Comparison of ENCODE assay signal across 15 cellular contexts in the genomic region with DNA sequence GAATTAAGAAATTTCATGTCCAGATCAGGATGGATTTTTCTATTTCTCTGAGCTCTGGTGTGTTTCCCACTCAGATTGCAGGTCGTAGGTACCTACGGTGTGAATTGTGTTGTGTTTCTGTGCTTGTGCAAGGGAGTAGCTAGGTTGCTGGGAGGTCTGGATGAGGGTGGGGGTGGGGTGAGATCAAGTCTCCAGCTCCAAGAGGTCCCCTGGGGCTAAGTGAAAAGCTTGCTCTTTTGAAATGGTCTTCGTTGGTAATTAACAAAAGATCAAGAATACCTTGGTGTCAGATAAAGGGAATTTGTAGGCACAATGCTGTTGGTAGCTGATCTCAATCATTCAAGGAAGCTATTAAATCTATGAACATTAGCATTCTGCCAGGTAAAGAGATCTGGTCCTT. TPM values are rescaled to one million over a fixed set of nuclear protein-coding genes. Genes with fewer than 3 reads are reported as not detected.
DNase-seq lines count a peak whose midpoint lies in the region; ATAC-seq and TF ChIP-seq lines count a peak whose summit lies in the region.
"Had no signal": no experiment of that assay in that cellular context is flagged by ENCODE, and none has a peak within 500 bp of the region (broad histone marks: within the 10 kb centered on the region; RNA-seq: fewer than 3 reads in every experiment).

No MANE protein-coding gene starts in this region.

- H3K79me2 ChIP-seq in Karpas-422 (ENCODE audit: low read length) = peaks cover 100% of the 10 kb centered on the region

- H3K36me3 ChIP-seq in Karpas-422 (ENCODE audit: insufficient read depth, low read length) (peaks cover 28% of the 10 kb centered on the region), endodermal cell (ENCODE audit: control insufficient read depth, insufficient read depth, low read length) (no peaks in the 10 kb centered on the region), ovary (no peaks in the 10 kb centered on the region)

- no peaks in the 10 kb centered on the region for H3K9me3 Mint-ChIP-seq in endodermal cell
- H3K9me3 Mint-ChIP-seq in neural crest cell = no peaks in the 10 kb centered on the region
- H3K9me3 Mint-ChIP-seq: activated naive CD4-positive, alpha-beta T cell treated with anti-CD3 and anti-CD28 coated beads, Interleukin-2, amount 50 U/mL, for 72 hours; CD4-positive, alpha-beta T cell; natural killer cell; stimulated activated naive CD8-positive, alpha-beta T cell treated with anti-CD3 and anti-CD28 coated beads, Interleukin-15, amount 100 ng/mL, for 72 hours had no signal

- DNase-seq in DMS153 (lab: John Stamatoyannopoulos, UW) (peak; percentile 3), DMS153 treated with DMSO at 0.1 percent for 48 hours (lab: John Stamatoyannopoulos, UW; ENCODE audit: unreplicated experiment) (no peak), Karpas-422 (no peak), endodermal cell (peak; percentile 80), neural crest cell (ENCODE audit: low read depth, low spot score) (no peak), ovary (no peak)
- DNase-seq: CD4-positive, alpha-beta T cell; EL; left colon; natural killer cell; stimulated activated naive CD8-positive, alpha-beta T cell treated with anti-CD3 and anti-CD28 coated beads, Interleukin-15, amount 100 ng/mL, for 72 hours had no signal

- ATAC-seq in GM21737 (IDR thresholded peaks at IDR 0.05; ENCODE audit: unreplicated experiment) (no peak), HG03469 (IDR thresholded peaks at IDR 0.05; ENCODE audit: unreplicated experiment) (no peak)
- ATAC-seq: natural killer cell; stimulated activated naive CD8-positive, alpha-beta T cell treated with anti-CD3 and anti-CD28 coated beads, Interleukin-15, amount 100 ng/mL, for 72 hours had no signal

- TF ChIP-seq CTCF in endodermal cell (conservative IDR thresholded peaks at IDR 0.05) (no peak), neural crest cell (conservative IDR thresholded peaks at IDR 0.05) (no peak), ovary (IDR thresholded peaks at IDR 0.05) (no peak)

- peaks cover 10% of the 10 kb centered on the region for H4K20me1 ChIP-seq in Karpas-422 (ENCODE audit: insufficient read depth, low read depth, low read length)

- TF ChIP-seq POLR2A in ovary (IDR thresholded peaks at IDR 0.05) = no peak

- H3K4me3 Mint-ChIP-seq in endodermal cell (peak overlapping the region; percentile 68), neural crest cell (peak overlapping the region; percentile 72)
- H3K4me3 Mint-ChIP-seq: CD4-positive, alpha-beta T cell; natural killer cell had no signal

- no peak overlapping the region for H3K4me2 ChIP-seq in Karpas-422 (ENCODE audit: low read depth, low read length, poor library complexity, severe bottlenecking)
- H3K4me2 ChIP-seq: KMS-11 had no signal

- H3K9me2 ChIP-seq in Karpas-422 (replicated peaks; ENCODE audit: insufficient read depth, low read length) = no peaks in the 10 kb centered on the region

- H3K27me3 ChIP-seq in Karpas-422 (ENCODE audit: low read length) (no peaks in the 10 kb centered on the region), endodermal cell (ENCODE audit: control insufficient read depth, insufficient read depth, low read length, poor library complexity, severe bottlenecking) (peaks cover 14% of the 10 kb centered on the region), ovary (no peaks in the 10 kb centered on the region)

- H3K4me1 Mint-ChIP-seq in endodermal cell (peaks cover 31% of the 10 kb centered on the region), neural crest cell (peaks cover 80% of the 10 kb centered on the region)

- H3K27me3 Mint-ChIP-seq in endodermal cell (ENCODE audit: insufficient read depth) (peaks cover 39% of the 10 kb centered on the region), neural crest cell (ENCODE audit: low read depth) (no peaks in the 10 kb centered on the region)

- no peak overlapping the region for H3K4me3 ChIP-seq in Karpas-422 (ENCODE audit: low read length)
- peak overlapping the region; percentile 81 for H3K4me3 ChIP-seq in endodermal cell (ENCODE audit: low read length)
- H3K4me3 ChIP-seq in ovary = no peak overlapping the region

- intact Hi-C loops in ovary (cut with DNase I) = no loop called here

- H3K9me3 ChIP-seq in Karpas-422 (ENCODE audit: low read length) (no peaks in the 10 kb centered on the region), endodermal cell (ENCODE audit: control insufficient read depth, low read length) (no peaks in the 10 kb centered on the region), ovary (no peaks in the 10 kb centered on the region)

- H3K27ac Mint-ChIP-seq in endodermal cell (peak overlapping the region; percentile 52), neural crest cell (ENCODE audit: unreplicated experiment) (peak overlapping the region; percentile 90)
- H3K27ac Mint-ChIP-seq: activated naive CD4-positive, alpha-beta T cell treated with anti-CD3 and anti-CD28 coated beads, Interleukin-2, amount 50 U/mL, for 72 hours; CD4-positive, alpha-beta T cell; natural killer cell; stimulated activated naive CD8-positive, alpha-beta T cell treated with anti-CD3 and anti-CD28 coated beads, Interleukin-15, amount 100 ng/mL, for 72 hours had no signal

- peaks cover 46% of the 10 kb centered on the region for H3K4me1 ChIP-seq in Karpas-422 (ENCODE audit: low read length)
- peaks cover 12% of the 10 kb centered on the region for H3K4me1 ChIP-seq in endodermal cell (ENCODE audit: control insufficient read depth, insufficient read depth, low read length)
- peaks cover 3% of the 10 kb centered on the region for H3K4me1 ChIP-seq in ovary (ENCODE audit: insufficient read depth)

- 8 to 17% methylated on average over 3 of the region's 3 CpGs for WGBS in endodermal cell (ENCODE audit: insufficient coverage in 1 of 2, insufficient read length in 1 of 2), 2 experiments
- WGBS in ovary, 3 donors = 51 to 54% (median 53%) methylated on average over 3 of the region's 3 CpGs

- H2AFZ ChIP-seq in Karpas-422 (ENCODE audit: low read length) = no peak overlapping the region

- H3K9ac ChIP-seq in Karpas-422 (ENCODE audit: low read length) (no peak overlapping the region), endodermal cell (ENCODE audit: extremely low read depth, low read length, poor library complexity, severe bottlenecking) (peak overlapping the region; percentile 21)
- H3K9ac ChIP-seq: KMS-11 had no signal

- H3K36me3 Mint-ChIP-seq in endodermal cell (ENCODE audit: low read depth) (peaks cover 11% of the 10 kb centered on the region), neural crest cell (ENCODE audit: low read depth) (peaks cover 38% of the 10 kb centered on the region)
- H3K36me3 Mint-ChIP-seq: natural killer cell had no signal

- H3K27ac ChIP-seq in Karpas-422 (ENCODE audit: low read length) = peak overlapping the region; percentile 34; the same call in 1 of the 2 replicates
- H3K27ac ChIP-seq in endodermal cell (ENCODE audit: low read depth, low read length) = peak overlapping the region; percentile 5
- no peak overlapping the region for H3K27ac ChIP-seq in ovary
- H3K27ac ChIP-seq: KMS-11 had no signal

- no peak for TF ChIP-seq EP300 in ovary (IDR thresholded peaks at IDR 0.05)

RNA-seq across cellular contexts. Expression of gene PCDHGC4, which starts 1.0 kb away (rescaled TPM):
- total RNA-seq in Karpas-422 (2014; rRNA removed; shearing (Covaris generic); ENCODE audit: low replicate concordance) = 7.0 and 11.8 TPM in 2 replicates
- total RNA-seq in endodermal cell = 1 to 10 TPM; 2.6 to 3.0 TPM
- 22.9 TPM for polyA plus RNA-seq in endodermal cell (2013, experiment 1 of 2)
- polyA plus RNA-seq in endodermal cell (2013, experiment 2 of 2) = 22.7 TPM
- 14.8 and 15.9 TPM in 2 replicates for total RNA-seq in neural crest cell
- 1 to 10 TPM; 1.0 to 4.5 (median 2.4) TPM for total RNA-seq in ovary
- under 1 TPM; 0.22 to 0.32 TPM for polyA plus RNA-seq in ovary
- total RNA-seq: activated naive CD4-positive, alpha-beta T cell treated with anti-CD3 and anti-CD28 coated beads, Interleukin-2, amount 50 U/mL, for 72 hours; CD4-positive, alpha-beta T cell had no signal

RNA-seq across cellular contexts. Expression of gene PCDHGC5, which starts 5.0 kb away (rescaled TPM):
- 5.1 and 5.8 TPM in 2 replicates for total RNA-seq in Karpas-422 (2014; rRNA removed; shearing (Covaris generic); ENCODE audit: low replicate concordance)
- total RNA-seq in endodermal cell = 1 to 10 TPM in 1 of 2 donors, under 1 TPM in 1; 0.71 to 1.8 TPM
- polyA plus RNA-seq in endodermal cell (2013, experiment 1 of 2) = 1.7 TPM
- 1.9 TPM for polyA plus RNA-seq in endodermal cell (2013, experiment 2 of 2)
- 2.2 and 3.0 TPM in 2 replicates for total RNA-seq in neural crest cell
- 1 to 10 TPM; 1.4 to 3.5 (median 2.0) TPM for total RNA-seq in ovary
- under 1 TPM; 0.19 to 0.48 TPM for polyA plus RNA-seq in ovary
- total RNA-seq: activated naive CD4-positive, alpha-beta T cell treated with anti-CD3 and anti-CD28 coated beads, Interleukin-2, amount 50 U/mL, for 72 hours; CD4-positive, alpha-beta T cell had no signal

RNA-seq across cellular contexts. Expression of gene PCDHGC3, which starts 8.1 kb away (rescaled TPM):
- 61.3 and 75.2 TPM in 2 replicates for total RNA-seq in Karpas-422 (2014; rRNA removed; shearing (Covaris generic); ENCODE audit: low replicate concordance)
- total RNA-seq in endodermal cell (10 to 100 TPM; 13.9 to 27.6 TPM), neural crest cell (98.2 and 107 TPM in 2 replicates), ovary (10 to 100 TPM; 19.6 to 85.3 (median 67.7) TPM)
- 56.9 TPM for polyA plus RNA-seq in endodermal cell (2013, experiment 1 of 2)
- polyA plus RNA-seq in endodermal cell (2013, experiment 2 of 2) = 55.8 TPM
- polyA plus RNA-seq in ovary = 10 to 100 TPM; 63.1 to 92.9 TPM
- total RNA-seq: CD4-positive, alpha-beta T cell had no signal

RNA-seq across cellular contexts. Expression of gene PCDHGA12, which starts 53.5 kb away (rescaled TPM):
- total RNA-seq in Karpas-422 (2014; rRNA removed; shearing (Covaris generic); ENCODE audit: low replicate concordance) = 6.6 and 7.8 TPM in 2 replicates
- 1 to 10 TPM; 1.4 to 4.1 TPM for total RNA-seq in endodermal cell
- 0.25 TPM for polyA plus RNA-seq in endodermal cell (2013, experiment 1 of 2)
- polyA plus RNA-seq in endodermal cell (2013, experiment 2 of 2) = 0.25 TPM
- 1.5 and 1.8 TPM in 2 replicates for total RNA-seq in neural crest cell
- total RNA-seq in ovary = 10 to 100 TPM in 1 of 7 donors, 1 to 10 TPM in 6; 6.0 to 10.4 (median 8.2) TPM
- 1 to 10 TPM; 2.0 to 4.5 TPM for polyA plus RNA-seq in ovary
- total RNA-seq: CD4-positive, alpha-beta T cell had no signal

Comparison
In these comparisons a context has a peak if more than half of its experiments do, and no peak if none do; other contexts are left out.
1. DNase-seq: peak in DMS153 (single experiment) and endodermal cell (single experiment); none in DMS153 treated with DMSO at 0.1 percent for 48 hours (single experiment), Karpas-422 (single experiment), neural crest cell (single experiment) and ovary (0 of 5).
2. H3K27ac ChIP-seq: peak in Karpas-422 (single experiment) and endodermal cell (single experiment); none in ovary (0 of 2).